1 cellular context compared by ENCODE assay signal in the genomic region with DNA sequence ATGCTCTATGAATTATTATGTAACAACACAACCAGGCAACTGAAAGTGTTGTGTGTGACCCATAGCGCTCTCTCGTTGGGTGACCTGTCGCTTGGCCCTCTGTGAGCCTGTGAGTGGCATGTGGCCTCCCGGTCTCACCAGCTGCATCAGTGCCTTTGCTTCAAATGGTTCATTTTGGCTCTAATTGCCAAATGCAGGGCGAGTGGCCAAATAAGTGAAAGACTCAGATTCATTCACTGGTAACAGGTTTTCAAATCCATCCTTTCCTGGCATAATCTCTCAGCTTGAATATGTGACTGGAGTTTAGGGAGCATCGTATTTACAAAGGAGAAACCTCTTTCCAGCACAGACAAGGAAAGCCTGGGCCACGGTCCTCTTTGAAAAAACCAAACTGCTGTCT.
TF ChIP-seq lines count a peak whose summit lies in the region.

No MANE protein-coding gene starts in this region.

TF ChIP-seq in H1, 55 proteins besides CTCF, POLR2A, EP300 and RAD21 (continued from another document):
- TF ChIP-seq, protein P1, sequence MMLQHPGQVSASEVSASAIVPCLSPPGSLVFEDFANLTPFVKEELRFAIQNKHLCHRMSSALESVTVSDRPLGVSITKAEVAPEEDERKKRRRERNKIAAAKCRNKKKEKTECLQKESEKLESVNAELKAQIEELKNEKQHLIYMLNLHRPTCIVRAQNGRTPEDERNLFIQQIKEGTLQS (IDR thresholded peaks at IDR 0.05; ENCODE audit: insufficient read depth, low read depth, low read length), result no peak
- TF ChIP-seq SP2 (IDR thresholded peaks at IDR 0.05; ENCODE audit: low read length), result no peak
